In genomic region chr1:52842643-52843310, GRCh38 we compare ENCODE assay signal across 8 cellular contexts. TPM values are rescaled to one million over a fixed set of nuclear protein-coding genes. Genes with fewer than 3 reads are reported as not detected.
A peak's percentile ranks its signal among the peaks of the same experiment; 100 is the strongest.
DNase-seq lines count a peak whose midpoint lies in the region; TF ChIP-seq lines count a peak whose summit lies in the region.

TSS of gene ZYG11A (plus strand) at chr1:52842760. CDS start at chr1:52842884, 124 bp downstream.

- H3K9ac ChIP-seq in liver (ENCODE audit: low read depth in 1 of 2, low read length in 2 of 2), result no peak within 1 kb of the TSS

- H3K4me3 ChIP-seq in HFF-Myc (replicated peaks; ENCODE audit: low read depth, low read length) (peak within 1 kb of the TSS; percentile 64), WI38 (ENCODE audit: low read depth, low read length) (peak within 1 kb of the TSS; percentile 56), liver (ENCODE audit: low read depth in 1 of 3, low read length in 3 of 3) (peak within 1 kb of the TSS; percentile 45 to 74 (median 47))

- DNase-seq in GM10248 (ENCODE audit: extremely low spot score) (peak; percentile 94), HFF-Myc (ENCODE audit: extremely low read depth, low read depth) (peak; percentile 21), NCI-H1436 (lab: John Stamatoyannopoulos, UW) (peak; percentile 77), NK-92 (lab: John Stamatoyannopoulos, UW; ENCODE audit: unreplicated experiment) (no peak)
- DNase-seq in central memory CD4-positive, alpha-beta T cell, result peak; percentile 72
- DNase-seq in stimulated activated CD4-positive, alpha-beta T cell treated with anti-CD3 and anti-CD28 coated beads, TNF-alpha, amount 100 ng/mL, for 48 hours (ENCODE audit: low read depth in 3 of 3), result peak; percentile 40 to 73 (median 66)

- 3% methylated on average over 88 of the region's 88 CpGs for WGBS in liver

- POLR2A ChIA-PET in GM10248 (lab: Yijun Ruan, JAX), result interaction anchor here (0.6 to 1.4 kb wide), 5 partner anchors 8 to 762 kb away, joined by 3 to 9 read pairs (median 5); no protein-coding TSS in a partner anchor

- CTCF ChIA-PET in GM10248 (lab: Yijun Ruan, JAX), result interaction anchor here (0.9 to 3.3 kb wide), 15 partner anchors 10 to 172 kb away, joined by 3 to 18 read pairs (median 4); partner anchors contain the start of gene ZYG11B

- peak in 1 of 2 donors; percentile 44 for TF ChIP-seq RAD21 in liver (IDR thresholded peaks at IDR 0.05)

- H3K27ac ChIP-seq in liver (ENCODE audit: low read depth in 1 of 2, low read length in 2 of 2), result peak within 1 kb of the TSS in 1 of 2 donors; percentile 16

- no peaks in the 10 kb centered on the region for H3K9me3 ChIP-seq in liver (ENCODE audit: control insufficient read depth in 4 of 4, low read length in 3 of 4)

- H3K27me3 ChIP-seq in liver (ENCODE audit: control insufficient read depth in 4 of 4, insufficient read depth in 4 of 4, low read length in 3 of 4), result no peaks in the 10 kb centered on the region

- peak; percentile 38 for TF ChIP-seq CTCF in GM10248 (IDR thresholded peaks at IDR 0.05; ENCODE audit: control extremely low read depth, extremely low read depth, low read depth, missing control alignments)
- TF ChIP-seq CTCF in HFF-Myc (IDR thresholded peaks at IDR 0.05; ENCODE audit: low read depth, low read length, missing control alignments), result no peak
- TF ChIP-seq CTCF in WI38 (IDR thresholded peaks at IDR 0.05; ENCODE audit: low read depth, low read length), result peak; percentile 13; the same call in 1 of the 2 replicates
- TF ChIP-seq CTCF in liver (IDR thresholded peaks at IDR 0.05; ENCODE audit: low read depth, low read length, missing input control), result peak; percentile 36

- H3K36me3 ChIP-seq in liver (ENCODE audit: control insufficient read depth in 4 of 4, insufficient read depth in 3 of 4, low read depth in 1 of 4, low read length in 3 of 4), result no peaks in the 10 kb centered on the region

- peaks cover 0 to 14% (median 7%) of the 10 kb centered on the region in 4 donors for H3K4me1 ChIP-seq in liver (ENCODE audit: control insufficient read depth in 4 of 4, insufficient read depth in 4 of 4, low read length in 3 of 4)

TF ChIP-seq in liver, 16 proteins besides CTCF, POLR2A, EP300 and RAD21:
- TF ChIP-seq JUND (IDR thresholded peaks at IDR 0.05) (no peak), HNF4G (IDR thresholded peaks at IDR 0.05) (no peak), YY1 (IDR thresholded peaks at IDR 0.05) (no peak), FOXA2 (IDR thresholded peaks at IDR 0.05) (no peak), SP1 (IDR thresholded peaks at IDR 0.05) (no peak)
- TF ChIP-seq, protein P1, sequence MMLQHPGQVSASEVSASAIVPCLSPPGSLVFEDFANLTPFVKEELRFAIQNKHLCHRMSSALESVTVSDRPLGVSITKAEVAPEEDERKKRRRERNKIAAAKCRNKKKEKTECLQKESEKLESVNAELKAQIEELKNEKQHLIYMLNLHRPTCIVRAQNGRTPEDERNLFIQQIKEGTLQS (IDR thresholded peaks at IDR 0.05), result no peak
- TF ChIP-seq, protein P2, sequence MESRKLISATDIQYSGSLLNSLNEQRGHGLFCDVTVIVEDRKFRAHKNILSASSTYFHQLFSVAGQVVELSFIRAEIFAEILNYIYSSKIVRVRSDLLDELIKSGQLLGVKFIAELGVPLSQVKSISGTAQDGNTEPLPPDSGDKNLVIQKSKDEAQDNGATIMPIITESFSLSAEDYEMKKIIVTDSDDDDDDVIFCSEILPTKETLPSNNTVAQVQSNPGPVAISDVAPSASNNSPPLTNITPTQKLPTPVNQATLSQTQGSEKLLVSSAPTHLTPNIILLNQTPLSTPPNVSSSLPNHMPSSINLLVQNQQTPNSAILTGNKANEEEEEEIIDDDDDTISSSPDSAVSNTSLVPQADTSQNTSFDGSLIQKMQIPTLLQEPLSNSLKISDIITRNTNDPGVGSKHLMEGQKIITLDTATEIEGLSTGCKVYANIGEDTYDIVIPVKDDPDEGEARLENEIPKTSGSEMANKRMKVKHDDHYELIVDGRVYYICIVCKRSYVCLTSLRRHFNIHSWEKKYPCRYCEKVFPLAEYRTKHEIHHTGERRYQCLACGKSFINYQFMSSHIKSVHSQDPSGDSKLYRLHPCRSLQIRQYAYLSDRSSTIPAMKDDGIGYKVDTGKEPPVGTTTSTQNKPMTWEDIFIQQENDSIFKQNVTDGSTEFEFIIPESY (IDR thresholded peaks at IDR 0.05), result peak; percentile 77

RNA-seq across cellular contexts. Expression of gene ZYG11A, which starts in this region (rescaled TPM):
- total RNA-seq in liver, result 1 to 10 TPM in 1 of 2 donors, under 1 TPM in 1; 0.65 to 1.8 TPM
- under 1 TPM; 0.38 to 0.86 TPM for polyA plus RNA-seq in liver
